In the genomic region with DNA sequence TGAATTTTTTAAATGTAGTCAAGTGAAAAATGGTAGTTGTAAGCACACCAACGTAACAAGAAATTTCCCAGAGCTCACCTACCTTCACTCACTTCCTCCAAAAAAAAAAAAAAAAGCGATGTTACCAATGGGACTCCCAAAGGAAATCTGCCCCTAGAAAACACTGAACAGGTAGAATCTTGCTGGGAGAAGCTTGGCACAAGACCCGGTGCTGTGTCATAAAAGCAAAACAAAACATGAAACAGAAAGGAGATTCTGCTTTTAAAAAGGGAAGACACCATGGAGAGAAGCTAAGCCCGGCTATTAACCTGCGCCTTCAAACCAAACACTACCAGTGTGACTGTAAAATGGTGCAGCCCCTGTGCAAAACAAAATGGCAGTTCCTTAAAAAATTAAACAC, we compare ENCODE assay signal across 24 cellular contexts. TPM values are rescaled to one million over a fixed set of nuclear protein-coding genes. Genes with fewer than 3 reads are reported as not detected.
A peak's percentile ranks its signal among the peaks of the same experiment; 100 is the strongest.
DNase-seq lines count a peak whose midpoint lies in the region; ATAC-seq and TF ChIP-seq lines count a peak whose summit lies in the region.
"Had no signal": no experiment of that assay in that cellular context is flagged by ENCODE, and none has a peak within 500 bp of the region (broad histone marks: within the 10 kb centered on the region; RNA-seq: fewer than 3 reads in every experiment).

No MANE protein-coding gene starts in this region.

- TF ChIP-seq RAD21 in SK-N-SH (IDR thresholded peaks at IDR 0.05; ENCODE audit: low read length), result no peak

- no peaks in the 10 kb centered on the region for H3K9me3 ChIP-seq in SK-N-SH
- H3K9me3 ChIP-seq: Caco-2, HAP-1 had no signal

- no peaks in the 10 kb centered on the region for H3K27me3 ChIP-seq in SK-N-SH (ENCODE audit: insufficient read depth)

- peaks cover 8% of the 10 kb centered on the region for H3K9me3 Mint-ChIP-seq in mesothelial cell of epicardium

- peak overlapping the region; percentile 44 for H3K27ac Mint-ChIP-seq in mesothelial cell of epicardium
- H3K27ac Mint-ChIP-seq: CD4-positive, alpha-beta memory T cell; HFFc6 had no signal

- no peak overlapping the region for H3K9ac ChIP-seq in SK-N-SH

- peaks cover 26% of the 10 kb centered on the region for H3K4me1 Mint-ChIP-seq in mesothelial cell of epicardium
- H3K4me1 Mint-ChIP-seq: CD4-positive, alpha-beta memory T cell had no signal

- no peaks in the 10 kb centered on the region for H3K27me3 Mint-ChIP-seq in mesothelial cell of epicardium (ENCODE audit: low read depth)

- H4K20me1 ChIP-seq in SK-N-SH (ENCODE audit: insufficient read depth), result no peaks in the 10 kb centered on the region

- TF ChIP-seq EP300 in SK-N-SH (IDR thresholded peaks at IDR 0.05; ENCODE audit: borderline replicate concordance in 1 of 2, low read depth in 1 of 2, low read length in 1 of 2), result no peak

- H3K4me3 ChIP-seq in epithelial cell of esophagus (ENCODE audit: low read length), result no peak overlapping the region
- H3K4me3 ChIP-seq in SK-N-SH (ENCODE audit: low read depth in 2 of 2, low read length in 1 of 2), result no peak overlapping the region
- H3K4me3 ChIP-seq: HAP-1 had no signal

- CTCF ChIA-PET in SK-N-SH (lab: Yijun Ruan, JAX), result interaction anchor here (1.1 kb wide), 1 partner anchor 62 kb away, joined by 3 read pairs; no protein-coding TSS in a partner anchor

- peaks cover 14% of the 10 kb centered on the region for H3K36me3 Mint-ChIP-seq in mesothelial cell of epicardium

- no peaks in the 10 kb centered on the region for H3K79me2 ChIP-seq in SK-N-SH (ENCODE audit: insufficient read depth)

- H3F3A ChIP-seq in SK-N-SH (replicated peaks; ENCODE audit: insufficient read depth), result peaks cover 11% of the 10 kb centered on the region

- POLR2A ChIA-PET in SK-N-SH (lab: Yijun Ruan, JAX), result no interaction called here

- no peaks in the 10 kb centered on the region for H3K4me1 ChIP-seq in SK-N-SH (ENCODE audit: control insufficient read depth in 1 of 2, insufficient read depth in 2 of 2, low read depth in 1 of 2, low read length in 1 of 2)
- H3K4me1 ChIP-seq: Caco-2 had no signal

- H3K9me2 ChIP-seq in SK-N-SH, result no peaks in the 10 kb centered on the region

- H3K4me2 ChIP-seq in SK-N-SH, result no peak overlapping the region

- DNase-seq in epithelial cell of esophagus (ENCODE audit: low read depth), result peak; percentile 70
- no peak for DNase-seq in mesothelial cell of epicardium (ENCODE audit: low spot score in 2 of 2, unreplicated experiment in 2 of 2)
- no peak for DNase-seq in stimulated activated CD4-positive, alpha-beta T cell treated with anti-CD3 and anti-CD28 coated beads, Interleukin-12 subunit alpha, Interleukin-12 subunit beta, amount 100 ng/mL, for 4 hours
- no peak for DNase-seq in SK-N-SH
- no peak for DNase-seq in cortex of kidney (lab: John Stamatoyannopoulos, UW)
- DNase-seq: C1 segment of cervical spinal cord; Caco-2; CD4-positive, alpha-beta memory T cell; GOT3; HFFc6; KBM-7; MM.1S; NCI-H1694; NCI-H2081; NCI-H2227 treated with DMSO at 0.1 percent for 48 hours; NCI-H526 treated with DMSO at 0.1 percent for 48 hours; RPMI8226; SHP77 treated with DMSO at 0.1 percent for 48 hours had no signal

- no peak overlapping the region for H3K4me3 Mint-ChIP-seq in mesothelial cell of epicardium
- H3K4me3 Mint-ChIP-seq: CD4-positive, alpha-beta memory T cell; HFFc6 had no signal

- H2AFZ ChIP-seq in SK-N-SH (ENCODE audit: low read depth), result no peak overlapping the region

- 84% methylated on average over 5 of the region's 5 CpGs for WGBS in SK-N-SH (ENCODE audit: low lambda C conversion rate)

- ATAC-seq in GM19397 (IDR thresholded peaks at IDR 0.05; ENCODE audit: unreplicated experiment), result no peak

- TF ChIP-seq CTCF in VCaP (conservative IDR thresholded peaks at IDR 0.05) (no peak), epithelial cell of esophagus (IDR thresholded peaks at IDR 0.05; ENCODE audit: insufficient read depth, low read depth, low read length, missing control alignments) (no peak), mesothelial cell of epicardium (IDR thresholded peaks at IDR 0.05; ENCODE audit: unreplicated experiment) (no peak), SK-N-SH (IDR thresholded peaks at IDR 0.05) (no peak)

- H3K27ac ChIP-seq in VCaP, result peak overlapping the region; percentile 25; the same call in 1 of the 2 replicates
- no peak overlapping the region for H3K27ac ChIP-seq in SK-N-SH (ENCODE audit: low read depth in 2 of 2, low read length in 1 of 2)

- peaks cover 3 to 6% of the 10 kb centered on the region in 2 experiments for H3K36me3 ChIP-seq in SK-N-SH (replicated peaks in 1 of 2; ENCODE audit: control insufficient read depth in 1 of 2, insufficient read depth in 2 of 2, low read length in 1 of 2)
- H3K36me3 ChIP-seq: HAP-1 had no signal

TF ChIP-seq in SK-N-SH, 30 proteins besides CTCF, POLR2A, EP300 and RAD21:
- TF ChIP-seq GABPA (IDR thresholded peaks at IDR 0.05; ENCODE audit: low read depth), result no peak
- TF ChIP-seq, protein P1, sequence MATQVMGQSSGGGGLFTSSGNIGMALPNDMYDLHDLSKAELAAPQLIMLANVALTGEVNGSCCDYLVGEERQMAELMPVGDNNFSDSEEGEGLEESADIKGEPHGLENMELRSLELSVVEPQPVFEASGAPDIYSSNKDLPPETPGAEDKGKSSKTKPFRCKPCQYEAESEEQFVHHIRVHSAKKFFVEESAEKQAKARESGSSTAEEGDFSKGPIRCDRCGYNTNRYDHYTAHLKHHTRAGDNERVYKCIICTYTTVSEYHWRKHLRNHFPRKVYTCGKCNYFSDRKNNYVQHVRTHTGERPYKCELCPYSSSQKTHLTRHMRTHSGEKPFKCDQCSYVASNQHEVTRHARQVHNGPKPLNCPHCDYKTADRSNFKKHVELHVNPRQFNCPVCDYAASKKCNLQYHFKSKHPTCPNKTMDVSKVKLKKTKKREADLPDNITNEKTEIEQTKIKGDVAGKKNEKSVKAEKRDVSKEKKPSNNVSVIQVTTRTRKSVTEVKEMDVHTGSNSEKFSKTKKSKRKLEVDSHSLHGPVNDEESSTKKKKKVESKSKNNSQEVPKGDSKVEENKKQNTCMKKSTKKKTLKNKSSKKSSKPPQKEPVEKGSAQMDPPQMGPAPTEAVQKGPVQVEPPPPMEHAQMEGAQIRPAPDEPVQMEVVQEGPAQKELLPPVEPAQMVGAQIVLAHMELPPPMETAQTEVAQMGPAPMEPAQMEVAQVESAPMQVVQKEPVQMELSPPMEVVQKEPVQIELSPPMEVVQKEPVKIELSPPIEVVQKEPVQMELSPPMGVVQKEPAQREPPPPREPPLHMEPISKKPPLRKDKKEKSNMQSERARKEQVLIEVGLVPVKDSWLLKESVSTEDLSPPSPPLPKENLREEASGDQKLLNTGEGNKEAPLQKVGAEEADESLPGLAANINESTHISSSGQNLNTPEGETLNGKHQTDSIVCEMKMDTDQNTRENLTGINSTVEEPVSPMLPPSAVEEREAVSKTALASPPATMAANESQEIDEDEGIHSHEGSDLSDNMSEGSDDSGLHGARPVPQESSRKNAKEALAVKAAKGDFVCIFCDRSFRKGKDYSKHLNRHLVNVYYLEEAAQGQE (IDR thresholded peaks at IDR 0.05; ENCODE audit: low read depth, low read length), result no peak
- TF ChIP-seq SMC3 (IDR thresholded peaks at IDR 0.05; ENCODE audit: low read depth, low read length), result no peak
- TF ChIP-seq FOXM1 (IDR thresholded peaks at IDR 0.05; ENCODE audit: low read depth), result no peak
- no peak for TF ChIP-seq SIN3A (IDR thresholded peaks at IDR 0.05; ENCODE audit: borderline replicate concordance, low read depth, low read length)
- TF ChIP-seq JUND (IDR thresholded peaks at IDR 0.05), result no peak
- TF ChIP-seq RCOR1 (IDR thresholded peaks at IDR 0.05; ENCODE audit: low read length), result no peak
- TF ChIP-seq, protein P2, sequence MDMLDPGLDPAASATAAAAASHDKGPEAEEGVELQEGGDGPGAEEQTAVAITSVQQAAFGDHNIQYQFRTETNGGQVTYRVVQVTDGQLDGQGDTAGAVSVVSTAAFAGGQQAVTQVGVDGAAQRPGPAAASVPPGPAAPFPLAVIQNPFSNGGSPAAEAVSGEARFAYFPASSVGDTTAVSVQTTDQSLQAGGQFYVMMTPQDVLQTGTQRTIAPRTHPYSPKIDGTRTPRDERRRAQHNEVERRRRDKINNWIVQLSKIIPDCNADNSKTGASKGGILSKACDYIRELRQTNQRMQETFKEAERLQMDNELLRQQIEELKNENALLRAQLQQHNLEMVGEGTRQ (IDR thresholded peaks at IDR 0.05; ENCODE audit: borderline replicate concordance, low read depth, low read length), result no peak
- TF ChIP-seq, protein P3, sequence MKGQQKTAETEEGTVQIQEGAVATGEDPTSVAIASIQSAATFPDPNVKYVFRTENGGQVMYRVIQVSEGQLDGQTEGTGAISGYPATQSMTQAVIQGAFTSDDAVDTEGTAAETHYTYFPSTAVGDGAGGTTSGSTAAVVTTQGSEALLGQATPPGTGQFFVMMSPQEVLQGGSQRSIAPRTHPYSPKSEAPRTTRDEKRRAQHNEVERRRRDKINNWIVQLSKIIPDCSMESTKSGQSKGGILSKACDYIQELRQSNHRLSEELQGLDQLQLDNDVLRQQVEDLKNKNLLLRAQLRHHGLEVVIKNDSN (IDR thresholded peaks at IDR 0.05; ENCODE audit: borderline replicate concordance, low read depth), result no peak
- TF ChIP-seq MEF2A (IDR thresholded peaks at IDR 0.05; ENCODE audit: borderline replicate concordance, low read depth), result no peak
- no peak for TF ChIP-seq NFIC (IDR thresholded peaks at IDR 0.05; ENCODE audit: borderline replicate concordance)
- no peak for TF ChIP-seq NRF1 (IDR thresholded peaks at IDR 0.05; ENCODE audit: low read depth, low read length)
- TF ChIP-seq MXI1 (IDR thresholded peaks at IDR 0.05; ENCODE audit: low read depth, low read length), result no peak
- TF ChIP-seq YY1 (IDR thresholded peaks at IDR 0.05; ENCODE audit: low read depth), result no peak
- TF ChIP-seq, protein P4, sequence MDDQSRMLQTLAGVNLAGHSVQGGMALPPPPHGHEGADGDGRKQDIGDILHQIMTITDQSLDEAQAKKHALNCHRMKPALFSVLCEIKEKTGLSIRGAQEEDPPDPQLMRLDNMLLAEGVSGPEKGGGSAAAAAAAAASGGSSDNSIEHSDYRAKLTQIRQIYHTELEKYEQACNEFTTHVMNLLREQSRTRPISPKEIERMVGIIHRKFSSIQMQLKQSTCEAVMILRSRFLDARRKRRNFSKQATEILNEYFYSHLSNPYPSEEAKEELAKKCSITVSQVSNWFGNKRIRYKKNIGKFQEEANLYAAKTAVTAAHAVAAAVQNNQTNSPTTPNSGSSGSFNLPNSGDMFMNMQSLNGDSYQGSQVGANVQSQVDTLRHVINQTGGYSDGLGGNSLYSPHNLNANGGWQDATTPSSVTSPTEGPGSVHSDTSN (IDR thresholded peaks at IDR 0.05), result no peak

RNA-seq across cellular contexts. Expression of a gene that starts 40.5 kb away (rescaled TPM):
- not detected in 3 replicates for total RNA-seq in mesothelial cell of epicardium
- not detected in 2 replicates for polyA plus RNA-seq in SK-N-SH (2012; rRNA removed)
- not detected in 2 replicates for polyA plus RNA-seq in SK-N-SH (2012; cell fraction: cytosol; rRNA removed)
- 0.07 and 0.26 TPM in 2 replicates for polyA plus RNA-seq in SK-N-SH (2012; cell fraction: nucleus; rRNA removed)
- total RNA-seq: A673; Caco-2; CD4-positive, alpha-beta memory T cell; HFFc6; LHCN-M2; NCI-H460 had no signal
- polyA plus RNA-seq: CD4-positive, alpha-beta memory T cell had no signal
